ENCODE assay signal across 2 cellular contexts in genomic region chr5:160894-161540, GRCh38.
TF ChIP-seq lines count a peak whose summit lies in the region.

No MANE protein-coding gene starts in this region.

TF ChIP-seq in IMR-90, 13 proteins besides CTCF, POLR2A, EP300 and RAD21:
- TF ChIP-seq NFE2L2 (IDR thresholded peaks at IDR 0.05; ENCODE audit: low read depth, low read length) (no peak), MXI1 (IDR thresholded peaks at IDR 0.05; ENCODE audit: borderline replicate concordance, low read depth, low read length) (no peak)
- TF ChIP-seq, protein P1, sequence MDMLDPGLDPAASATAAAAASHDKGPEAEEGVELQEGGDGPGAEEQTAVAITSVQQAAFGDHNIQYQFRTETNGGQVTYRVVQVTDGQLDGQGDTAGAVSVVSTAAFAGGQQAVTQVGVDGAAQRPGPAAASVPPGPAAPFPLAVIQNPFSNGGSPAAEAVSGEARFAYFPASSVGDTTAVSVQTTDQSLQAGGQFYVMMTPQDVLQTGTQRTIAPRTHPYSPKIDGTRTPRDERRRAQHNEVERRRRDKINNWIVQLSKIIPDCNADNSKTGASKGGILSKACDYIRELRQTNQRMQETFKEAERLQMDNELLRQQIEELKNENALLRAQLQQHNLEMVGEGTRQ (IDR thresholded peaks at IDR 0.05; ENCODE audit: low read depth, low read length): no peak

TF ChIP-seq in HepG2, 621 proteins besides CTCF, POLR2A, EP300 and RAD21:
- TF ChIP-seq EZH2 (conservative IDR thresholded peaks at IDR 0.05; ENCODE audit: low read depth, low read length) (0 out of 2 replicates have a peak, but pooled peaks have one; percentile 44), NR3C1 (CRISPR knock-in tag; IDR thresholded peaks at IDR 0.05) (no peak)
